In the genomic region with DNA sequence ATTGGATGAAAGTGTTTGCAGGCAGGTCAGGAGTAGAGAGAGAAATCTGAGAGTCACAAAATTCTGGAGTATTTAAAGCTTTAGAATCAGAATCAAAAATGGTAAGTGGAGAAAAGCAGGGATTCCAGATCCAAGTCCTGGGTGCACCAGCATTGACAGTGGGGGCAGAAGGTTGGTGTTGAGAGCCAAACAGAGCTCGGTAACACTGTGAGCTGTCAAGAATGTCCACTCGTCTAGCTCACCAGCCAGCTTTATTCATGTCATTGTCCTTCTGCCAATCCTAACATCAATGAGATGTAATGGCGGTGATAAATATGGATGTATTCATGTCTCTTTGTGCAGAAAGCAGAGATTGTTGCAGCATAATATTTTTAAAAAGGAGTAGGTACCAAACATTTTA, we compare ENCODE assay signal across 22 cellular contexts.
DNase-seq lines count a peak whose midpoint lies in the region; ATAC-seq and TF ChIP-seq lines count a peak whose summit lies in the region.
"Had no signal": no experiment of that assay in that cellular context is flagged by ENCODE, and none has a peak within 500 bp of the region (broad histone marks: within the 10 kb centered on the region; RNA-seq: fewer than 3 reads in every experiment).

No MANE protein-coding gene starts in this region.

- ATAC-seq in Right ventricle myocardium inferior (peak; percentile 60), heart left ventricle (no peak), memory B cell (ENCODE audit: low read depth) (no peak)
- ATAC-seq in stimulated activated memory B cell treated with anti-CD40 and anti-IgM and Interleukin-4, amounts not matched to agents 10 μg/mL and 1 μg/mL and 100 μg/mL, for 72 hours, result no peak
- ATAC-seq: PC-3 had no signal

- no peak overlapping the region for H3K9ac ChIP-seq in BLaER1 treated with 17β-estradiol and CSF1 and Interleukin-3, amounts not matched to agents 10 nM and 100 nM

- H3K4me3 ChIP-seq in heart left ventricle, result no peak overlapping the region
- H3K4me3 ChIP-seq in BLaER1 treated with 17β-estradiol and CSF1 and Interleukin-3, amounts not matched to agents 10 nM and 100 nM, result no peak overlapping the region
- H3K4me3 ChIP-seq in effector memory CD4-positive, alpha-beta T cell (ENCODE audit: insufficient read depth, low read depth, low read length, poor library complexity, severe bottlenecking), result no peak overlapping the region
- H3K4me3 ChIP-seq: SJSA1 had no signal

- 62 to 64% (median 63%) methylated on average over 3 of the region's 3 CpGs for whole genome bisulfite sequencing in heart left ventricle, 4 donors

- no peaks in the 10 kb centered on the region for H4K20me1 ChIP-seq in BLaER1 treated with 17β-estradiol and CSF1 and Interleukin-3, amounts not matched to agents 10 nM and 100 nM

- peak overlapping the region in 6 of 11 experiments; percentile 48 to 74 (median 68); a peak in 11 of 22 replicates for H3K4me2 ChIP-seq in BLaER1 treated with 17β-estradiol and CSF1 and Interleukin-3, amounts not matched to agents 10 nM and 100 nM

- intact Hi-C loops in Right ventricle myocardium inferior (cut with DNase I) (no loop called here), heart left ventricle (cut with DNase I) (no loop called here)

- H3K9me3 Mint-ChIP-seq in memory B cell, result peaks cover 1% of the 10 kb centered on the region
- H3K9me3 Mint-ChIP-seq in stimulated activated memory B cell treated with anti-CD40 and anti-IgM and Interleukin-4, amounts not matched to agents 10 μg/mL and 1 μg/mL and 100 μg/mL, for 72 hours, result peaks cover under 1% of the 10 kb centered on the region
- H3K9me3 Mint-ChIP-seq: CD4-positive, alpha-beta memory T cell had no signal

- no peaks in the 10 kb centered on the region for H3K27me3 ChIP-seq in heart left ventricle
- H3K27me3 ChIP-seq in BLaER1 treated with 17β-estradiol and CSF1 and Interleukin-3, amounts not matched to agents 10 nM and 100 nM, result no peaks in the 10 kb centered on the region
- H3K27me3 ChIP-seq in effector memory CD4-positive, alpha-beta T cell (replicated peaks; ENCODE audit: control insufficient read depth, insufficient read depth, low read length, poor library complexity, severe bottlenecking), result no peaks in the 10 kb centered on the region
- H3K27me3 ChIP-seq: SJSA1 had no signal

- H3K27ac ChIP-seq in heart left ventricle, result no peak overlapping the region
- no peak overlapping the region for H3K27ac ChIP-seq in BLaER1 treated with 17β-estradiol and CSF1 and Interleukin-3, amounts not matched to agents 10 nM and 100 nM
- no peak overlapping the region for H3K27ac ChIP-seq in effector memory CD4-positive, alpha-beta T cell (ENCODE audit: insufficient read depth, low read length, poor library complexity, severe bottlenecking)
- H3K27ac ChIP-seq: SJSA1 had no signal

- no peaks in the 10 kb centered on the region for H3K36me3 Mint-ChIP-seq in memory B cell
- no peaks in the 10 kb centered on the region for H3K36me3 Mint-ChIP-seq in stimulated activated memory B cell treated with anti-CD40 and anti-IgM and Interleukin-4, amounts not matched to agents 10 μg/mL and 1 μg/mL and 100 μg/mL, for 72 hours
- H3K36me3 Mint-ChIP-seq: CD4-positive, alpha-beta memory T cell had no signal

- peaks cover 2% of the 10 kb centered on the region for H3K27me3 Mint-ChIP-seq in memory B cell
- H3K27me3 Mint-ChIP-seq in stimulated activated memory B cell treated with anti-CD40 and anti-IgM and Interleukin-4, amounts not matched to agents 10 μg/mL and 1 μg/mL and 100 μg/mL, for 72 hours, result no peaks in the 10 kb centered on the region

- no peak for TF ChIP-seq POLR2A in heart left ventricle (IDR thresholded peaks at IDR 0.05)

- peaks cover 0 to 2% (median 0%) of the 10 kb centered on the region in 12 donors for H3K9me3 ChIP-seq in heart left ventricle
- peaks cover 0 to 24% (median 7%) of the 10 kb centered on the region in 11 experiments; a peak in 14 of 22 replicates for H3K9me3 ChIP-seq in BLaER1 treated with 17β-estradiol and CSF1 and Interleukin-3, amounts not matched to agents 10 nM and 100 nM (replicated peaks in 1 of 11)
- H3K9me3 ChIP-seq in effector memory CD4-positive, alpha-beta T cell (ENCODE audit: control insufficient read depth, low read length), result no peaks in the 10 kb centered on the region
- H3K9me3 ChIP-seq: SJSA1 had no signal

- no peaks in the 10 kb centered on the region for H3K36me3 ChIP-seq in heart left ventricle
- no peaks in the 10 kb centered on the region for H3K36me3 ChIP-seq in BLaER1 treated with 17β-estradiol and CSF1 and Interleukin-3, amounts not matched to agents 10 nM and 100 nM
- H3K36me3 ChIP-seq in effector memory CD4-positive, alpha-beta T cell (ENCODE audit: control insufficient read depth, insufficient read depth, low read length), result no peaks in the 10 kb centered on the region
- H3K36me3 ChIP-seq: SJSA1 had no signal

- peaks cover 16% of the 10 kb centered on the region for H3K4me1 Mint-ChIP-seq in memory B cell
- peaks cover 27% of the 10 kb centered on the region for H3K4me1 Mint-ChIP-seq in stimulated activated memory B cell treated with anti-CD40 and anti-IgM and Interleukin-4, amounts not matched to agents 10 μg/mL and 1 μg/mL and 100 μg/mL, for 72 hours

- TF ChIP-seq CTCF in heart left ventricle (IDR thresholded peaks at IDR 0.05), result no peak

- peak overlapping the region; percentile 72 for H3K27ac Mint-ChIP-seq in memory B cell
- peak overlapping the region; percentile 46 for H3K27ac Mint-ChIP-seq in stimulated activated memory B cell treated with anti-CD40 and anti-IgM and Interleukin-4, amounts not matched to agents 10 μg/mL and 1 μg/mL and 100 μg/mL, for 72 hours

- DNase-seq in Right ventricle myocardium inferior (ENCODE audit: missing footprints) (no peak), heart left ventricle (no peak), memory B cell (ENCODE audit: low spot score in 2 of 2) (no peak), dermis blood vessel endothelial cell (no peak)
- no peak for DNase-seq in effector memory CD4-positive, alpha-beta T cell
- DNase-seq: C1 segment of cervical spinal cord; CD4-positive, alpha-beta memory T cell; COR-L47; DMS 273 treated with DMSO at 0.1 percent for 48 hours; DMS79; H7; NCI-H1092; NCI-H1417 treated with DMSO at 0.1 percent for 48 hours; NCI-H187; NCI-H2081 treated with DMSO at 0.1 percent for 48 hours; NCI-H2171; NCI-H226; NCI-H510A; PC-3 had no signal

- H3K4me1 ChIP-seq in heart left ventricle, result no peaks in the 10 kb centered on the region
- H3K4me1 ChIP-seq in BLaER1 treated with 17β-estradiol and CSF1 and Interleukin-3, amounts not matched to agents 10 nM and 100 nM, result peaks cover 9 to 38% (median 15%) of the 10 kb centered on the region in 10 experiments
- no peaks in the 10 kb centered on the region for H3K4me1 ChIP-seq in effector memory CD4-positive, alpha-beta T cell (ENCODE audit: control insufficient read depth, insufficient read depth, low read length, poor library complexity, severe bottlenecking)

- no peak overlapping the region for H3K4me3 Mint-ChIP-seq in memory B cell
- H3K4me3 Mint-ChIP-seq in stimulated activated memory B cell treated with anti-CD40 and anti-IgM and Interleukin-4, amounts not matched to agents 10 μg/mL and 1 μg/mL and 100 μg/mL, for 72 hours, result no peak overlapping the region
- H3K4me3 Mint-ChIP-seq: CD4-positive, alpha-beta memory T cell had no signal
